ENCODE assay signal across 15 cellular contexts in the genomic region with DNA sequence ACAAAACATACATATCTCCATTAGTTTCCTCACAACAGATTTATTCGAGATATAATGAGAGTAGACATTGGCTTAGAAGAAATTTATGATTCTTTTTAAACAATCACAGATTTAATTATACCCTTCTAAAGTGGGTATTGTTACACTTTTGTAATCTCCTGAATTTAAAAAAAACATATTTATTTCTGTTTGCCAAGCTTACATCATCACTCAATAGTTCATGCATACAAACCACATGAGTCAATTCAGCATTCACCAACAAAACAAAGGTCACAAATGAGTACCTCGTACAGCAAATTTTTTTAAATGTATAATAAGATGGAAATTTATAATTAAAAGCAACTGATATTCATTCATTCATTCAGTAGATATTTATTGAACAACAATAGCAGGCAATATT. TPM values are rescaled to one million over a fixed set of nuclear protein-coding genes. Genes with fewer than 3 reads are reported as not detected.
DNase-seq lines count a peak whose midpoint lies in the region; ATAC-seq and TF ChIP-seq lines count a peak whose summit lies in the region.
"Had no signal": no experiment of that assay in that cellular context is flagged by ENCODE, and none has a peak within 500 bp of the region (broad histone marks: within the 10 kb centered on the region; RNA-seq: fewer than 3 reads in every experiment).

No MANE protein-coding gene starts in this region.

- H3K79me2 ChIP-seq in mammary epithelial cell (ENCODE audit: insufficient read depth, low read length), result no peaks in the 10 kb centered on the region

- peak; percentile 16 for DNase-seq in GM03348 (ENCODE audit: low spot score)
- DNase-seq in NCI-H226, result peak; percentile 31
- peak; percentile 16 for DNase-seq in mammary epithelial cell
- no peak for DNase-seq in right lobe of liver
- no peak for DNase-seq in activated naive CD4-positive, alpha-beta T cell treated with anti-CD3 and anti-CD28 coated beads, Interleukin-2, amount 50 U/mL, for 16 hours
- DNase-seq in NOMO-1 (lab: John Stamatoyannopoulos, UW; ENCODE audit: unreplicated experiment in 2 of 2), result no peak
- DNase-seq in gastrocnemius medialis, result no peak
- DNase-seq: activated B cell treated with CpG ODN at 0.5 μM for 24 hours, activated T-cell treated with anti-CD3 and anti-CD28 coated beads for 4 hours, aorta, C1 segment of cervical spinal cord, head of caudate nucleus, left ventricle myocardium inferior, NCI-H187 treated with DMSO at 0.1 percent for 48 hours had no signal

- intact Hi-C loops in mammary epithelial cell (cut with micrococcal nuclease), result no loop called here
- intact Hi-C loops in right lobe of liver (cut with DNase I), result no loop called here
- intact Hi-C loops in gastrocnemius medialis (cut with DNase I; ENCODE audit: low total_unique reads), result no loop called here

- H3K27ac ChIP-seq in mammary epithelial cell (ENCODE audit: insufficient read depth, low read depth, low read length) (no peak overlapping the region), right lobe of liver (no peak overlapping the region), gastrocnemius medialis (no peak overlapping the region)
- H3K27ac ChIP-seq: left ventricle myocardium inferior had no signal

- no TSS peak for BruUV-seq in mammary epithelial cell (replicated peaks; lab: Mats Ljungman, UMichigan)

- H3K9ac ChIP-seq in mammary epithelial cell (ENCODE audit: insufficient read depth, low read length), result no peak overlapping the region

- no peak overlapping the region for H2AFZ ChIP-seq in mammary epithelial cell (ENCODE audit: low read depth, low read length)

- no peaks in the 10 kb centered on the region for H3K36me3 ChIP-seq in mammary epithelial cell (ENCODE audit: insufficient read depth, low read length)
- no peaks in the 10 kb centered on the region for H3K36me3 ChIP-seq in right lobe of liver
- H3K36me3 ChIP-seq in gastrocnemius medialis, result no peaks in the 10 kb centered on the region
- H3K36me3 ChIP-seq: left ventricle myocardium inferior had no signal

- H3K9me3 ChIP-seq in mammary epithelial cell (replicated peaks; ENCODE audit: insufficient read depth, low read length) (no peaks in the 10 kb centered on the region), right lobe of liver (no peaks in the 10 kb centered on the region), gastrocnemius medialis (no peaks in the 10 kb centered on the region)
- H3K9me3 ChIP-seq: left ventricle myocardium inferior had no signal

- TF ChIP-seq POLR2A in right lobe of liver (IDR thresholded peaks at IDR 0.05), result no peak
- TF ChIP-seq POLR2A in gastrocnemius medialis (IDR thresholded peaks at IDR 0.05), result no peak

- peak in 3 of 4 donors; percentile 63 to 75 (median 72) for ATAC-seq in right lobe of liver
- ATAC-seq in gastrocnemius medialis, result no peak
- ATAC-seq: K562 had no signal

- WGBS in mammary epithelial cell (ENCODE audit: low coverage, missing lambda C conversion rate), result 80% methylated on average over 2 of the region's 2 CpGs
- 56% methylated on average over 2 of the region's 2 CpGs for WGBS in right lobe of liver (ENCODE audit: insufficient coverage, low coverage, low lambda C conversion rate, missing lambda C conversion rate)

- H3K4me3 ChIP-seq in mammary epithelial cell (replicated peaks in 1 of 3; ENCODE audit: insufficient read depth in 1 of 3, low read depth in 2 of 3, low read length in 3 of 3) (no peak overlapping the region), right lobe of liver (no peak overlapping the region), gastrocnemius medialis (no peak overlapping the region)
- H3K4me3 ChIP-seq: K562, left ventricle myocardium inferior had no signal

- in situ Hi-C loops in mammary epithelial cell (cut with MboI; ENCODE audit: low sequenced_read_pairs in 2 of 2) (no loop called here), gastrocnemius medialis (cut with MboI; ENCODE audit: low sequenced_read_pairs in 4 of 4) (no loop called here)

- H4K20me1 ChIP-seq in mammary epithelial cell (ENCODE audit: insufficient read depth, low read length), result no peaks in the 10 kb centered on the region

- dilution Hi-C loops in mammary epithelial cell (cut with HindIII; ENCODE audit: low sequenced_read_pairs), result no loop called here

- CTCF ChIA-PET in mammary epithelial cell (lab: Charles Lee; ENCODE audit: low non-redundant PET), result no interaction called here

- no peak overlapping the region for H3K4me2 ChIP-seq in mammary epithelial cell (ENCODE audit: insufficient read depth, low read depth, low read length)

- TF ChIP-seq CTCF in mammary epithelial cell (conservative IDR thresholded peaks at IDR 0.05 in 1 of 2, IDR thresholded peaks at IDR 0.05 in 1 of 2; ENCODE audit: extremely low read depth in 1 of 2, insufficient read depth in 1 of 2, low read depth in 1 of 2, low read length in 2 of 2) (no peak), right lobe of liver (IDR thresholded peaks at IDR 0.05) (no peak), gastrocnemius medialis (IDR thresholded peaks at IDR 0.05 in 4 of 5, conservative IDR thresholded peaks at IDR 0.05 in 1 of 5) (no peak)

- H3K27me3 ChIP-seq in mammary epithelial cell (ENCODE audit: insufficient read depth, low read length) (no peaks in the 10 kb centered on the region), right lobe of liver (no peaks in the 10 kb centered on the region), gastrocnemius medialis (no peaks in the 10 kb centered on the region)

- H3K4me1 ChIP-seq in mammary epithelial cell (ENCODE audit: insufficient read depth, low read length) (no peaks in the 10 kb centered on the region), right lobe of liver (peaks cover 0 to 12% (median 4%) of the 10 kb centered on the region in 4 donors), gastrocnemius medialis (peaks cover 0 to 17% of the 10 kb centered on the region in 2 donors)

RNA-seq across cellular contexts. Expression of a gene that starts 17.6 kb away (rescaled TPM):
- total RNA-seq in mammary epithelial cell (under 1 TPM in 1 of 2 donors, not detected in 1; 0.33 TPM), right lobe of liver (under 1 TPM in 4 of 6 experiments, not detected in 2; 0.19 to 0.31 (median 0.22) TPM), gastrocnemius medialis (10 to 100 TPM in 1 of 4 donors, 1 to 10 TPM in 2, under 1 TPM in 1; 0.42 to 11.7 (median 6.9) TPM)
- polyA plus RNA-seq in mammary epithelial cell, result 0.02 TPM
- polyA minus RNA-seq in mammary epithelial cell, result not detected
- total RNA-seq: activated B cell treated with CpG ODN at 0.5 μM for 24 hours had no signal

Comparison
In these comparisons a context has a peak if more than half of its experiments do, and no peak if none do; other contexts are left out.
1. DNase-seq: peak in GM03348 (single experiment), NCI-H226 (single experiment) and mammary epithelial cell (single experiment); none in right lobe of liver (0 of 3), activated naive CD4-positive, alpha-beta T cell treated with anti-CD3 and anti-CD28 coated beads, Interleukin-2, amount 50 U/mL, for 16 hours (single experiment), NOMO-1 (0 of 2) and gastrocnemius medialis (0 of 2).
2. ATAC-seq: peak in right lobe of liver (3 of 4); none in gastrocnemius medialis (0 of 2).